11 cellular contexts compared by ENCODE assay signal in genomic region chrX:39440734-39441305, GRCh38.
DNase-seq lines count a peak whose midpoint lies in the region; ATAC-seq and TF ChIP-seq lines count a peak whose summit lies in the region.
"Had no signal": no experiment of that assay in that cellular context is flagged by ENCODE, and none has a peak within 500 bp of the region (broad histone marks: within the 10 kb centered on the region; RNA-seq: fewer than 3 reads in every experiment).

No MANE protein-coding gene starts in this region.

- peaks cover 0 to 10% (median 3%) of the 10 kb centered on the region in 4 donors for H3K4me1 ChIP-seq in sigmoid colon
- no peaks in the 10 kb centered on the region for H3K4me1 ChIP-seq in vagina
- H3K4me1 ChIP-seq: uterus had no signal

- TF ChIP-seq POLR2A in sigmoid colon (IDR thresholded peaks at IDR 0.05) (no peak), vagina (IDR thresholded peaks at IDR 0.05) (no peak)

- no peak for TF ChIP-seq EP300 in sigmoid colon (IDR thresholded peaks at IDR 0.05)

- H3K27me3 ChIP-seq in sigmoid colon (no peaks in the 10 kb centered on the region), vagina (no peaks in the 10 kb centered on the region)
- H3K27me3 ChIP-seq: uterus had no signal

- H3K27me3 Mint-ChIP-seq in activated CD8-positive, alpha-beta memory T cell treated with anti-CD3 and anti-CD28 coated beads, Interleukin-2, amount 10 ng/mL, durations not matched to agents 7 days and 5 days: no peaks in the 10 kb centered on the region
- H3K27me3 Mint-ChIP-seq in T-helper 2 cell treated with Interferon-gamma antibody and Interleukin-4, amounts not matched to agents 5 μg/mL and 100 μg/mL, for 36 hours (ENCODE audit: low read depth): no peaks in the 10 kb centered on the region

- peaks cover 24% of the 10 kb centered on the region for H3K4me1 Mint-ChIP-seq in activated CD8-positive, alpha-beta memory T cell treated with anti-CD3 and anti-CD28 coated beads, Interleukin-2, amount 10 ng/mL, durations not matched to agents 7 days and 5 days
- H3K4me1 Mint-ChIP-seq in T-helper 2 cell treated with Interferon-gamma antibody and Interleukin-4, amounts not matched to agents 5 μg/mL and 100 μg/mL, for 36 hours (ENCODE audit: low read depth): peaks cover 19% of the 10 kb centered on the region

- CTCF ChIA-PET in activated CD8-positive, alpha-beta memory T cell treated with anti-CD3 and anti-CD28 coated beads, Interleukin-2, amount 10 ng/mL, durations not matched to agents 7 days and 5 days (lab: Charles Lee): no interaction called here

- H3K36me3 ChIP-seq in sigmoid colon (no peaks in the 10 kb centered on the region), vagina (no peaks in the 10 kb centered on the region)
- H3K36me3 ChIP-seq: uterus had no signal

- no peaks in the 10 kb centered on the region for H3K36me3 Mint-ChIP-seq in activated CD8-positive, alpha-beta memory T cell treated with anti-CD3 and anti-CD28 coated beads, Interleukin-2, amount 10 ng/mL, durations not matched to agents 7 days and 5 days
- no peaks in the 10 kb centered on the region for H3K36me3 Mint-ChIP-seq in T-helper 2 cell treated with Interferon-gamma antibody and Interleukin-4, amounts not matched to agents 5 μg/mL and 100 μg/mL, for 36 hours (ENCODE audit: low read depth)

- peak overlapping the region; percentile 91 for H3K27ac Mint-ChIP-seq in activated CD8-positive, alpha-beta memory T cell treated with anti-CD3 and anti-CD28 coated beads, Interleukin-2, amount 10 ng/mL, durations not matched to agents 7 days and 5 days
- peak overlapping the region; percentile 90 for H3K27ac Mint-ChIP-seq in T-helper 2 cell treated with Interferon-gamma antibody and Interleukin-4, amounts not matched to agents 5 μg/mL and 100 μg/mL, for 36 hours

- H3K4me3 ChIP-seq in sigmoid colon (no peak overlapping the region), vagina (no peak overlapping the region)
- H3K4me3 ChIP-seq: uterus had no signal

- peak; percentile 49 for ATAC-seq in activated CD8-positive, alpha-beta memory T cell treated with anti-CD3 and anti-CD28 coated beads, Interleukin-2, amount 10 ng/mL, durations not matched to agents 7 days and 5 days
- ATAC-seq in HG02588 (IDR thresholded peaks at IDR 0.05; ENCODE audit: unreplicated experiment) (peak; percentile 14), GM19328 (IDR thresholded peaks at IDR 0.05; ENCODE audit: unreplicated experiment) (no peak)

- H3K9me3 ChIP-seq in sigmoid colon: no peaks in the 10 kb centered on the region
- H3K9me3 ChIP-seq in vagina: no peaks in the 10 kb centered on the region
- H3K9me3 ChIP-seq: uterus had no signal

- H3K27ac ChIP-seq in sigmoid colon (no peak overlapping the region), vagina (no peak overlapping the region)
- H3K27ac ChIP-seq: uterus had no signal

- peak; percentile 41 for DNase-seq in activated CD8-positive, alpha-beta memory T cell treated with anti-CD3 and anti-CD28 coated beads, Interleukin-2, amount 10 ng/mL, durations not matched to agents 7 days and 5 days
- no peak for DNase-seq in activated CD8-positive, alpha-beta memory T cell treated with anti-CD3 and anti-CD28 coated beads, Interleukin-2, amount 50 U/mL, for 48 hours
- DNase-seq in T-helper 2 cell treated with Interferon-gamma antibody and Interleukin-4, amounts not matched to agents 5 μg/mL and 100 μg/mL, for 36 hours (ENCODE audit: low spot score): peak; percentile 21
- DNase-seq in sigmoid colon: peak; percentile 28
- no peak for DNase-seq in MV-4-11 (lab: John Stamatoyannopoulos, UW)
- no peak for DNase-seq in vagina (ENCODE audit: extremely low spot score in 2 of 2)
- DNase-seq: NCI-H1105, nephron progenitor cell, uterus had no signal

- H3K9me3 Mint-ChIP-seq in activated CD8-positive, alpha-beta memory T cell treated with anti-CD3 and anti-CD28 coated beads, Interleukin-2, amount 10 ng/mL, durations not matched to agents 7 days and 5 days (ENCODE audit: low read depth): peaks cover 4% of the 10 kb centered on the region
- H3K9me3 Mint-ChIP-seq in T-helper 2 cell treated with Interferon-gamma antibody and Interleukin-4, amounts not matched to agents 5 μg/mL and 100 μg/mL, for 36 hours: peaks cover 4% of the 10 kb centered on the region

- intact Hi-C loops in sigmoid colon (cut with DNase I) (no loop called here), vagina (cut with DNase I) (no loop called here)

- TF ChIP-seq CTCF in sigmoid colon (IDR thresholded peaks at IDR 0.05) (no peak), vagina (IDR thresholded peaks at IDR 0.05) (no peak)

- peak overlapping the region; percentile 67 for H3K4me3 Mint-ChIP-seq in activated CD8-positive, alpha-beta memory T cell treated with anti-CD3 and anti-CD28 coated beads, Interleukin-2, amount 10 ng/mL, durations not matched to agents 7 days and 5 days
- H3K4me3 Mint-ChIP-seq in T-helper 2 cell treated with Interferon-gamma antibody and Interleukin-4, amounts not matched to agents 5 μg/mL and 100 μg/mL, for 36 hours: peak overlapping the region; percentile 63
- H3K4me3 Mint-ChIP-seq: nephron progenitor cell had no signal

Comparison
In these comparisons a context has a peak if more than half of its experiments do, and no peak if none do; other contexts are left out.
1. DNase-seq: peak in activated CD8-positive, alpha-beta memory T cell treated with anti-CD3 and anti-CD28 coated beads, Interleukin-2, amount 10 ng/mL, durations not matched to agents 7 days and 5 days (single experiment), T-helper 2 cell treated with Interferon-gamma antibody and Interleukin-4, amounts not matched to agents 5 μg/mL and 100 μg/mL, for 36 hours (single experiment) and sigmoid colon (single experiment); none in activated CD8-positive, alpha-beta memory T cell treated with anti-CD3 and anti-CD28 coated beads, Interleukin-2, amount 50 U/mL, for 48 hours (single experiment), MV-4-11 (single experiment) and vagina (0 of 2).